ENCODE assay signal across 19 cellular contexts in genomic region chr1:52506920-52507546, GRCh38.
"Had no signal": no experiment of that assay in that cellular context is flagged by ENCODE, and none has a peak within 500 bp of the region (broad histone marks: within the 10 kb centered on the region; RNA-seq: fewer than 3 reads in every experiment).

No MANE protein-coding gene starts in this region.

- DNase-seq: dermis blood vessel endothelial cell; effector memory CD4-positive, alpha-beta T cell; foreskin keratinocyte; heart left ventricle; kidney; left lung; mesenchymal stem cell; natural killer cell; sigmoid colon; stimulated activated CD4-positive, alpha-beta T cell treated with anti-CD3 and anti-CD28 coated beads, Interleukin-2, amount 100 ng/mL, for 24 hours; stimulated activated CD4-positive, alpha-beta T cell treated with anti-CD3 and anti-CD28 coated beads, Interleukin-4, amount 100 ng/mL, for 24 hours; stimulated activated naive CD4-positive, alpha-beta T cell treated with Interleukin-2 at 50 U/mL for 16 hours; substantia nigra; testis; tibial artery; upper lobe of left lung had no signal

- H3K9me3 Mint-ChIP-seq: natural killer cell; neural crest cell; stimulated activated effector memory CD8-positive, alpha-beta T cell treated with anti-CD3 and anti-CD28 coated beads, Interleukin-12 subunit alpha, Interleukin-12 subunit beta, amount 100 ng/mL, for 72 hours had no signal

- H3K4me1 Mint-ChIP-seq: neural crest cell had no signal

- ATAC-seq: foreskin keratinocyte; gastroesophageal sphincter; heart left ventricle; left lung; natural killer cell; stimulated activated effector memory CD8-positive, alpha-beta T cell treated with anti-CD3 and anti-CD28 coated beads, Interleukin-12 subunit alpha, Interleukin-12 subunit beta, amount 100 ng/mL, for 72 hours had no signal

- H3K27ac Mint-ChIP-seq: natural killer cell; stimulated activated effector memory CD8-positive, alpha-beta T cell treated with anti-CD3 and anti-CD28 coated beads, Interleukin-12 subunit alpha, Interleukin-12 subunit beta, amount 100 ng/mL, for 72 hours had no signal

- H3K4me3 Mint-ChIP-seq: natural killer cell; neural crest cell; stimulated activated effector memory CD8-positive, alpha-beta T cell treated with anti-CD3 and anti-CD28 coated beads, Interleukin-12 subunit alpha, Interleukin-12 subunit beta, amount 100 ng/mL, for 72 hours had no signal
